18 cellular contexts compared by ENCODE assay signal in the genomic region with DNA sequence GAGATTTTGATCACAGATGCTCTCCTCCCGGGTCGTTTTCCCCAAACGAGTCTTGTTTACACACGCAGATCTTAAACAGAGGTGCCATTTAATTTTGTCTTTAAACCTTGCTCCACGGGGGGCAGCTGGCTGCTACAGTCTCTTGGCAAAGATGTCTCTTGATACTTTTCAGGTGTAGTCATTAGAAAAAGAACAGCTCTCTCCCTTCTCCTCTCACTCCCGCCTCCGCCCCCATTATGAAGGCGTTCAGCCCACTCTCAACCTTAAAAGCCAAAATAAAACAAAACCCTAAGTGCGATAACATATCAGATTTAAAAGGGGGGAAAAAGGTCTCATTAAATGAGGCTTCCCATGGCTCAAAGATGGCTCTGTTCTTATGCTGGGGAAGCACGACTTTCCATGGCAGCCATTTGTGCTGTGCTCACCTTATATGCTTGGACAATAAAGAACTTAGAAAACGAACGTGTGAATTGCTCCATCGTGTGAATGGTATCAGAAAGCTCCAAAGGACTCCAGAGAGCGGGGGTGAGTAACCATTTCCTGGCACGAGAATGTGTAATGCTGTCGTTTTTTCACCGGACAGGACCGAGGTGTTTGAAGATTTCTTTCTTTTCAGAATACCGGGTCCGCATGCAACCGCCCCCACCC. TPM values are rescaled to one million over a fixed set of nuclear protein-coding genes. Genes with fewer than 3 reads are reported as not detected.
A peak's percentile ranks its signal among the peaks of the same experiment; 100 is the strongest.
DNase-seq lines count a peak whose midpoint lies in the region; ATAC-seq and TF ChIP-seq lines count a peak whose summit lies in the region.
"Had no signal": no experiment of that assay in that cellular context is flagged by ENCODE, and none has a peak within 500 bp of the region (broad histone marks: within the 10 kb centered on the region; RNA-seq: fewer than 3 reads in every experiment).

No MANE protein-coding gene starts in this region.

- DNase-seq in NCI-H2171 treated with DMSO at 0.1 percent for 48 hours (lab: John Stamatoyannopoulos, UW), result peak; percentile 31
- DNase-seq in choroid plexus epithelial cell (ENCODE audit: low read depth), result peak; percentile 26
- DNase-seq in neural crest cell (ENCODE audit: low read depth, low spot score), result no peak
- no peak for DNase-seq in mucosa of gallbladder (ENCODE audit: low spot score)
- no peak for DNase-seq in stimulated activated naive CD4-positive, alpha-beta T cell (lab: John Stamatoyannopoulos, UW)
- DNase-seq: activated CD4-positive, alpha-beta memory T cell treated with anti-CD3 and anti-CD28 coated beads, Interleukin-2, amount 10 ng/mL, durations not matched to agents 7 days and 5 days; activated T-cell treated with anti-CD3 and anti-CD28 coated beads, Interleukin-2, amount 50 U/mL, for 4 hours; cerebellar nuclear complex; mesendoderm; NCI-H2081; nephron progenitor cell; stimulated activated CD4-positive, alpha-beta T cell treated with anti-CD3 and anti-CD28 coated beads, Interleukin-1b, Interleukin-23, amount 100 ng/mL, for 48 hours; SW 1271 had no signal

- H3K27ac ChIP-seq in HEK293 (ENCODE audit: extremely low read depth, low read depth, low read length), result peak overlapping the region; percentile 19; the same call in 1 of the 2 replicates
- H3K27ac ChIP-seq: right atrium auricular region had no signal

- peaks cover 14% of the 10 kb centered on the region for H3K4me1 ChIP-seq in HEK293 (ENCODE audit: control insufficient read depth, insufficient read depth, low read length)

- CTCF ChIA-PET in HEK293 (lab: Yijun Ruan, JAX), result no interaction called here

- H3K4me3 ChIP-seq in HEK293 (ENCODE audit: low read depth, low read length) (no peak overlapping the region), choroid plexus epithelial cell (ENCODE audit: low read depth, low read length) (no peak overlapping the region)
- H3K4me3 ChIP-seq: GM12878, right atrium auricular region had no signal

- POLR2A ChIA-PET in HEK293 (lab: Yijun Ruan, JAX), result no interaction called here

- H3K27me3 Mint-ChIP-seq in neural crest cell (ENCODE audit: low read depth), result no peaks in the 10 kb centered on the region
- H3K27me3 Mint-ChIP-seq: activated CD4-positive, alpha-beta memory T cell treated with anti-CD3 and anti-CD28 coated beads, Interleukin-2, amount 10 ng/mL, durations not matched to agents 7 days and 5 days had no signal

- ATAC-seq in GM19452 (IDR thresholded peaks at IDR 0.05; ENCODE audit: unreplicated experiment), result no peak
- ATAC-seq: activated naive CD4-positive, alpha-beta T cell treated with anti-CD3 and anti-CD28 coated beads, Interleukin-2, amount 50 U/mL, for 72 hours; activated T-cell treated with anti-CD3 and anti-CD28 coated beads, Interleukin-2, amount 50 U/mL, for 4 hours; GM12878 had no signal

- no peaks in the 10 kb centered on the region for H3K9me3 ChIP-seq in HEK293 (ENCODE audit: control insufficient read depth, insufficient read depth, low read depth, low read length)
- H3K9me3 ChIP-seq: right atrium auricular region had no signal

- H3K9me3 Mint-ChIP-seq in neural crest cell, result no peaks in the 10 kb centered on the region
- H3K9me3 Mint-ChIP-seq: activated CD4-positive, alpha-beta memory T cell treated with anti-CD3 and anti-CD28 coated beads, Interleukin-2, amount 10 ng/mL, durations not matched to agents 7 days and 5 days; activated naive CD4-positive, alpha-beta T cell treated with anti-CD3 and anti-CD28 coated beads, Interleukin-2, amount 50 U/mL, for 72 hours; activated T-cell treated with anti-CD3 and anti-CD28 coated beads, Interleukin-2, amount 50 U/mL, for 4 hours; nephron progenitor cell had no signal

- TF ChIP-seq CTCF in HEK293 (tag by site-specific recombination; IDR thresholded peaks at IDR 0.05), result no peak
- no peak for TF ChIP-seq CTCF in choroid plexus epithelial cell (conservative IDR thresholded peaks at IDR 0.05; ENCODE audit: low read depth, low read length)
- no peak for TF ChIP-seq CTCF in neural crest cell (conservative IDR thresholded peaks at IDR 0.05)

- H3K36me3 ChIP-seq in HEK293 (ENCODE audit: control insufficient read depth in 2 of 2, insufficient read depth in 1 of 2, low read length in 2 of 2), result peaks cover 0 to 5% of the 10 kb centered on the region in 2 experiments; a peak in 1 of 3 replicates

- peak overlapping the region; percentile 44 for H3K4me3 Mint-ChIP-seq in neural crest cell
- H3K4me3 Mint-ChIP-seq: activated CD4-positive, alpha-beta memory T cell treated with anti-CD3 and anti-CD28 coated beads, Interleukin-2, amount 10 ng/mL, durations not matched to agents 7 days and 5 days; activated T-cell treated with anti-CD3 and anti-CD28 coated beads, Interleukin-2, amount 50 U/mL, for 4 hours; nephron progenitor cell had no signal

- no peak overlapping the region for H3K27ac Mint-ChIP-seq in neural crest cell (ENCODE audit: unreplicated experiment)
- H3K27ac Mint-ChIP-seq: activated CD4-positive, alpha-beta memory T cell treated with anti-CD3 and anti-CD28 coated beads, Interleukin-2, amount 10 ng/mL, durations not matched to agents 7 days and 5 days; activated naive CD4-positive, alpha-beta T cell treated with anti-CD3 and anti-CD28 coated beads, Interleukin-2, amount 50 U/mL, for 72 hours; nephron progenitor cell had no signal

- H3K4me1 Mint-ChIP-seq in neural crest cell, result peaks cover 78% of the 10 kb centered on the region
- H3K4me1 Mint-ChIP-seq: activated CD4-positive, alpha-beta memory T cell treated with anti-CD3 and anti-CD28 coated beads, Interleukin-2, amount 10 ng/mL, durations not matched to agents 7 days and 5 days had no signal

- peaks cover 19% of the 10 kb centered on the region for H3K36me3 Mint-ChIP-seq in neural crest cell (ENCODE audit: low read depth)
- H3K36me3 Mint-ChIP-seq: activated naive CD4-positive, alpha-beta T cell treated with anti-CD3 and anti-CD28 coated beads, Interleukin-2, amount 50 U/mL, for 72 hours had no signal

TF ChIP-seq in HEK293, 187 proteins besides CTCF, POLR2A, EP300 and RAD21:
- TF ChIP-seq EGR2 (tag by site-specific recombination; IDR thresholded peaks at IDR 0.05; ENCODE audit: low read depth), result peak; percentile 93
- TF ChIP-seq SP7 (tag by site-specific recombination; IDR thresholded peaks at IDR 0.05), result 0 out of 2 replicates have a peak, but pooled peaks have one; percentile 27
- peak; percentile 91 for TF ChIP-seq ZFHX2 (tag by site-specific recombination; conservative IDR thresholded peaks at IDR 0.05)
- TF ChIP-seq, protein P1, sequence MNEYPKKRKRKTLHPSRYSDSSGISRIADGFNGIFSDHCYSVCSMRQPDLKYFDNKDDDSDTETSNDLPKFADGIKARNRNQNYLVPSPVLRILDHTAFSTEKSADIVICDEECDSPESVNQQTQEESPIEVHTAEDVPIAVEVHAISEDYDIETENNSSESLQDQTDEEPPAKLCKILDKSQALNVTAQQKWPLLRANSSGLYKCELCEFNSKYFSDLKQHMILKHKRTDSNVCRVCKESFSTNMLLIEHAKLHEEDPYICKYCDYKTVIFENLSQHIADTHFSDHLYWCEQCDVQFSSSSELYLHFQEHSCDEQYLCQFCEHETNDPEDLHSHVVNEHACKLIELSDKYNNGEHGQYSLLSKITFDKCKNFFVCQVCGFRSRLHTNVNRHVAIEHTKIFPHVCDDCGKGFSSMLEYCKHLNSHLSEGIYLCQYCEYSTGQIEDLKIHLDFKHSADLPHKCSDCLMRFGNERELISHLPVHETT (tag by site-specific recombination; IDR thresholded peaks at IDR 0.05), result no peak
- peak; percentile 24; the same call in 1 of the 2 replicates for TF ChIP-seq GLIS1 (tag by site-specific recombination; IDR thresholded peaks at IDR 0.05)
- TF ChIP-seq ZEB2 (tag by site-specific recombination; IDR thresholded peaks at IDR 0.05), result no peak

RNA-seq across cellular contexts. Expression of a gene that starts 26.5 kb away (rescaled TPM):
- 58.5 and 59.3 TPM in 2 replicates for total RNA-seq in neural crest cell
- total RNA-seq in mucosa of gallbladder, result 32.5 TPM

Comparison
In these comparisons a context has a peak if more than half of its experiments do, and no peak if none do; other contexts are left out.
1. DNase-seq: peak in NCI-H2171 treated with DMSO at 0.1 percent for 48 hours (single experiment) and choroid plexus epithelial cell (single experiment); none in neural crest cell (single experiment), mucosa of gallbladder (single experiment) and stimulated activated naive CD4-positive, alpha-beta T cell (0 of 6).